8 cellular contexts compared by ENCODE assay signal in the genomic region with DNA sequence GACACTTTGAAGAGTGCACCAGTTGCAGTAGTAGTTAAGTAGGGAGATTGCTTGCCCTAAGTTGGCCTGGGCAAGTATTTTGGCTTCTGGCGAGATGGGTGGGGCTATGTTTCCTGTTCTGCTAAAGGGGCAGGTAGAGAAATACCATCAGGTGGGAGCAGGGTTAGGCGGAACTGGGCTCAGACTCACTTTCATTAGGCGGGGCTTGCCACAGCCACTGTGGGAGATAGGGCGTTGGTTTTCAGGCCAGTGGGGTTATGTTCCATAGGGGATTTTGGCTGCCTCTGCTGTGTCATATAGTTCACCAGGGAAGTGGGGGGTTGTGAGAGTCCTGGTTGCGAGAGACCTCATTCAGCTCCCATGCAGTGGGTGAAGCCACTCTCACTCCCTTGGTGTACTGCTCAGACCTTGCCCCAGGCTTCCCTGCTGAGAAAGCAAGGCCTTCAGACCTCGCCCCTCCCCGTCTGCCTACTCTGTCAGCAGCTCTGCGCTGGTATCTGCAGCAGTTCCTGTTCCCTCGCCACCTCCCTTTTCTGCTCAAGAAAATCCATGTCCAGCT. TPM values are rescaled to one million over a fixed set of nuclear protein-coding genes. Genes with fewer than 3 reads are reported as not detected.
A peak's percentile ranks its signal among the peaks of the same experiment; 100 is the strongest.
DNase-seq lines count a peak whose midpoint lies in the region; ATAC-seq lines count a peak whose summit lies in the region.

No MANE protein-coding gene starts in this region.

- H3K36me3 Mint-ChIP-seq in immature natural killer cell, result peaks cover 10 to 37% (median 21%) of the 10 kb centered on the region in 3 donors

- H3K27me3 Mint-ChIP-seq in immature natural killer cell (ENCODE audit: low read depth in 3 of 3), result peaks cover 0 to 4% (median 4%) of the 10 kb centered on the region in 3 donors

- H3K27ac Mint-ChIP-seq in immature natural killer cell, result peak overlapping the region; percentile 61 to 86 (median 80)

- H3K4me3 Mint-ChIP-seq in immature natural killer cell, result peak overlapping the region; percentile 8 to 55 (median 38)

- peak; percentile 89 for ATAC-seq in HG03432 (IDR thresholded peaks at IDR 0.05; ENCODE audit: unreplicated experiment)

- H3K4me1 Mint-ChIP-seq in immature natural killer cell, result peaks cover 75 to 95% of the 10 kb centered on the region in 2 donors

- peaks cover 0 to 17% (median 10%) of the 10 kb centered on the region in 6 donors for H3K9me3 Mint-ChIP-seq in immature natural killer cell

- DNase-seq in SIG-M5 treated with dmso at 0.1 percent for 504 hours (lab: John Stamatoyannopoulos, UW; ENCODE audit: unreplicated experiment) (peak; percentile 44), SIG-M5 (lab: John Stamatoyannopoulos, UW) (no peak), activated T-cell treated with anti-CD3 and anti-CD28 coated beads for 4 hours (peak; percentile 14), immature natural killer cell (peak in 2 of 3 donors; percentile 5 to 13), amniotic stem cell (lab: John Stamatoyannopoulos, UW) (no peak)
- DNase-seq in stimulated activated CD8-positive, alpha-beta memory T cell treated with anti-CD3 and anti-CD28 coated beads, Interleukin-7, amount 100 ng/mL, for 4 hours (ENCODE audit: low read depth in 2 of 2), result peak; percentile 21 to 24
- DNase-seq in NK-92 treated with Interleukin-12 subunit alpha and Interleukin-12 subunit beta, amount 100 ng/mL, for 24 hours (lab: John Stamatoyannopoulos, UW), result no peak

RNA-seq across cellular contexts. Expression of gene AEBP2, which starts 43.3 kb away (rescaled TPM):
- polyA plus RNA-seq in immature natural killer cell, result 10 to 100 TPM in 2 of 3 donors, 1 to 10 TPM in 1; 5.4 to 14.9 (median 11.8) TPM

Comparison
In these comparisons a context has a peak if more than half of its experiments do, and no peak if none do; other contexts are left out.
1. DNase-seq: peak in SIG-M5 treated with dmso at 0.1 percent for 504 hours (single experiment), activated T-cell treated with anti-CD3 and anti-CD28 coated beads for 4 hours (single experiment), immature natural killer cell (2 of 3) and stimulated activated CD8-positive, alpha-beta memory T cell treated with anti-CD3 and anti-CD28 coated beads, Interleukin-7, amount 100 ng/mL, for 4 hours (2 of 2); none in SIG-M5 (single experiment), NK-92 treated with Interleukin-12 subunit alpha and Interleukin-12 subunit beta, amount 100 ng/mL, for 24 hours (single experiment) and amniotic stem cell (single experiment).